In the genomic region with DNA sequence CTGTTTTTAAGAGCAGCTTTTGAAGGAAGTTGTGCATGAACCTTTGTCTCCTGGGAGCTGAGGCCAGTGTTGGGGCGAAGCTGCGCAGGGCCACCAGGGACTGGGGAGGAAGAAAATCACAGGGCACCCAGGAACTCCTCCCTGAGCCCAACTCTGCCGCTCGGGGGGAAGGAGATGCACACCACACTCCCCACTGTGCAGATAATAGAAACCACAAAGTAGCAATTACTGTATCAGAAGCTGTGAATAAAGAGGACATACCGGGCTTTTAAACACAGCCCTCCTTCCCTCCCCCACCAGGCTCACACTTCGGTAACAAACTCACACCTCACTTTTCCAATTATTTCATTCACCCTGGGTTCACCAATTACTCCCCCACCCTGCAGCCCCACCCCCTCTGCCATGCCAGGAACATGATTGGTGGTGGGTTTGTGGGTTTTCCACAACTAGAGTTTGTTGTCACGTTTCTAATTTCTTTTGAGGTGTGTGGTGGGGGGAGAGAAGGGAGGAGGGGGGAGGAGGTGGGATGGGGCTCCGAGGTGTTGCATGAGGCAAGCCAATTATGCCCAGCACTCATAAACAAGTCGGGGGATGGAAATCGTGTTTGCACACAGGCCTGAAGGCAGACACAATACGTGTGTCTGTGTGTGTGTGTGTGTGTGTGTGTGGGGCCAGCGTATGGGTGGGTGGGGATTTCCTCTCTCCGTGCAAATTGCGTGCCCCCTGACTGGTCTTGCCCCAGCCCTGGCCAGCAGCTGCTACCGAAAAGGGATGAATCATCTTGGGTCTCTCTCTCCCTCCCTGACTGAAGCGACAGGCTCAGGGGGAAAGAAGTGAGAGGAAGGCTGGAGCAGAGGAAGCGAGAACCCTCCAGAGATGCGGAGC, we compare ENCODE assay signal across 10 cellular contexts.
A peak's percentile ranks its signal among the peaks of the same experiment; 100 is the strongest.
DNase-seq lines count a peak whose midpoint lies in the region; ATAC-seq and TF ChIP-seq lines count a peak whose summit lies in the region.
"Had no signal": no experiment of that assay in that cellular context is flagged by ENCODE, and none has a peak within 500 bp of the region (broad histone marks: within the 10 kb centered on the region; RNA-seq: fewer than 3 reads in every experiment).

No MANE protein-coding gene starts in this region.

- POLR2A ChIA-PET in activated CD8-positive, alpha-beta T cell treated with anti-CD3 and anti-CD28 coated beads, Interleukin-2, amount 10 ng/mL, durations not matched to agents 7 days and 5 days (lab: Charles Lee), result no interaction called here

- no peak overlapping the region for H2AFZ ChIP-seq in DND-41 (ENCODE audit: low read depth, low read length)

- peak; percentile 86 for ATAC-seq in DND-41 (ENCODE audit: insufficient read depth, low read depth)
- peak; percentile 59 for ATAC-seq in activated CD8-positive, alpha-beta T cell treated with anti-CD3 and anti-CD28 coated beads, Interleukin-2, amount 10 ng/mL, durations not matched to agents 7 days and 5 days
- ATAC-seq in memory B cell (ENCODE audit: low read depth), result peak; percentile 66
- ATAC-seq in HG03521 (IDR thresholded peaks at IDR 0.05; ENCODE audit: unreplicated experiment), result no peak

- no peaks in the 10 kb centered on the region for H3K27me3 ChIP-seq in DND-41 (ENCODE audit: insufficient read depth, low read length, poor library complexity)

- no peak overlapping the region for H3K4me2 ChIP-seq in DND-41 (ENCODE audit: insufficient read depth, low read length)

- H3K9ac ChIP-seq in DND-41 (ENCODE audit: low read depth, low read length), result no peak overlapping the region

- no peaks in the 10 kb centered on the region for H3K9me3 ChIP-seq in DND-41 (ENCODE audit: insufficient read depth, low read length, severe bottlenecking)

- H3K4me3 ChIP-seq in DND-41 (ENCODE audit: low read depth in 1 of 2, low read length in 2 of 2), result no peak overlapping the region

- H3K27ac ChIP-seq in DND-41 (ENCODE audit: low read length), result no peak overlapping the region

- H3K79me2 ChIP-seq in DND-41 (ENCODE audit: insufficient read depth, low read length), result no peaks in the 10 kb centered on the region

- CTCF ChIA-PET in activated CD8-positive, alpha-beta T cell treated with anti-CD3 and anti-CD28 coated beads, Interleukin-2, amount 10 ng/mL, durations not matched to agents 7 days and 5 days (lab: Charles Lee), result interaction anchor here (1.1 to 1.2 kb wide), 2 partner anchors 10 to 104 kb away, joined by 3 to 4 read pairs; no protein-coding TSS in a partner anchor

- no peak overlapping the region for H3K4me3 Mint-ChIP-seq in activated CD8-positive, alpha-beta T cell treated with anti-CD3 and anti-CD28 coated beads, Interleukin-2, amount 10 ng/mL, durations not matched to agents 7 days and 5 days
- peak overlapping the region; percentile 58 for H3K4me3 Mint-ChIP-seq in memory B cell

- H3K36me3 Mint-ChIP-seq in activated CD8-positive, alpha-beta T cell treated with anti-CD3 and anti-CD28 coated beads, Interleukin-2, amount 10 ng/mL, durations not matched to agents 7 days and 5 days (ENCODE audit: low read depth), result no peaks in the 10 kb centered on the region
- peaks cover 26% of the 10 kb centered on the region for H3K36me3 Mint-ChIP-seq in memory B cell

- H3K36me3 ChIP-seq in DND-41 (ENCODE audit: insufficient read depth, low read length), result peaks cover 8% of the 10 kb centered on the region; the same call in 1 of the 2 replicates

- DNase-seq in DND-41, result peak; percentile 55
- peak; percentile 96 for DNase-seq in LHCN-M2 (ENCODE audit: low read depth)
- peak; percentile 29 for DNase-seq in activated CD8-positive, alpha-beta T cell treated with anti-CD3 and anti-CD28 coated beads, Interleukin-2, amount 10 ng/mL, durations not matched to agents 7 days and 5 days
- no peak for DNase-seq in memory B cell (ENCODE audit: low spot score in 2 of 2)
- DNase-seq in Ammon's horn (ENCODE audit: low spot score), result no peak
- DNase-seq in NCI-H187 (lab: John Stamatoyannopoulos, UW), result no peak
- no peak for DNase-seq in activated gamma-delta T cell treated with Interleukin-2 at 50 U/mL for 16 hours
- DNase-seq: NCI-H510A treated with DMSO at 0.1 percent for 48 hours; stimulated activated CD4-positive, alpha-beta T cell treated with anti-CD3 and anti-CD28 coated beads, Interleukin-4, amount 100 ng/mL, for 24 hours had no signal

- TF ChIP-seq CTCF in DND-41 (IDR thresholded peaks at IDR 0.05; ENCODE audit: borderline replicate concordance, extremely low read depth, low read length, poor library complexity, severe bottlenecking), result no peak

- H3K9me3 Mint-ChIP-seq in activated CD8-positive, alpha-beta T cell treated with anti-CD3 and anti-CD28 coated beads, Interleukin-2, amount 10 ng/mL, durations not matched to agents 7 days and 5 days (ENCODE audit: insufficient read depth), result no peaks in the 10 kb centered on the region
- H3K9me3 Mint-ChIP-seq in memory B cell, result no peaks in the 10 kb centered on the region

- peaks cover 23% of the 10 kb centered on the region for H3K4me1 ChIP-seq in DND-41 (ENCODE audit: insufficient read depth, low read length)

- peaks cover 29% of the 10 kb centered on the region for H4K20me1 ChIP-seq in DND-41 (ENCODE audit: insufficient read depth, low read length)

- no peak overlapping the region for H3K27ac Mint-ChIP-seq in activated CD8-positive, alpha-beta T cell treated with anti-CD3 and anti-CD28 coated beads, Interleukin-2, amount 10 ng/mL, durations not matched to agents 7 days and 5 days
- H3K27ac Mint-ChIP-seq in memory B cell, result peak overlapping the region; percentile 81

- H3K4me1 Mint-ChIP-seq in activated CD8-positive, alpha-beta T cell treated with anti-CD3 and anti-CD28 coated beads, Interleukin-2, amount 10 ng/mL, durations not matched to agents 7 days and 5 days (ENCODE audit: low read depth), result peaks cover 19% of the 10 kb centered on the region
- H3K4me1 Mint-ChIP-seq in memory B cell, result peaks cover 38% of the 10 kb centered on the region

- H3K27me3 Mint-ChIP-seq in activated CD8-positive, alpha-beta T cell treated with anti-CD3 and anti-CD28 coated beads, Interleukin-2, amount 10 ng/mL, durations not matched to agents 7 days and 5 days (ENCODE audit: low read depth), result no peaks in the 10 kb centered on the region
- no peaks in the 10 kb centered on the region for H3K27me3 Mint-ChIP-seq in memory B cell

Comparison
In these comparisons a context has a peak if more than half of its experiments do, and no peak if none do; other contexts are left out.
1. DNase-seq: peak in DND-41 (single experiment), LHCN-M2 (single experiment) and activated CD8-positive, alpha-beta T cell treated with anti-CD3 and anti-CD28 coated beads, Interleukin-2, amount 10 ng/mL, durations not matched to agents 7 days and 5 days (single experiment); none in memory B cell (0 of 2), Ammon's horn (single experiment), NCI-H187 (0 of 2) and activated gamma-delta T cell treated with Interleukin-2 at 50 U/mL for 16 hours (single experiment).